Comparison of ENCODE assay signal across 14 cellular contexts in the genomic region with DNA sequence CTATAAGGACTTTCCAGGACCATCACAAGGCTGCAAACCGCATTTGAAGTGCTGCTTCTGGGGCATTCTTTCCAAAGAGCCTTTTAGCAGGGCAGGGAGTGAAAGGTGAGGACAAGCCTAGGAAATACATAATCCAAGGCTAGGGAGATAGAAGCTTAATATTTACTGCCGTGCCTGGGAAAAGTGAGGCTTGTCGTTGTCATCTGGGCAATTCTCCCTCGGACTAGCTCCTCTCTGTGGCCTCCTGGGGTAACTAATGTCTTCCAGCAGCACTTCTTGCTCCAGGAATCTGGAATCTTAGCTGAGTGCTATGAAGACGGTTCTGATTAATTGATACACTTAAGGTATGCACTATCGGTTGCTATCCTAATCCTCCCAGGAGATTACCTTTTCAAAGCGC.
DNase-seq lines count a peak whose midpoint lies in the region; FAIRE-seq and TF ChIP-seq lines count a peak whose summit lies in the region.
"Had no signal": no experiment of that assay in that cellular context is flagged by ENCODE, and none has a peak within 500 bp of the region (broad histone marks: within the 10 kb centered on the region; RNA-seq: fewer than 3 reads in every experiment).

No MANE protein-coding gene starts in this region.

- no peak overlapping the region for H4K8ac ChIP-seq in H1 (ENCODE audit: extremely low read depth, insufficient read depth, low read length)

- H2BK5ac ChIP-seq in H1 (ENCODE audit: low read depth, low read length) = no peak overlapping the region

- H3K79me1 ChIP-seq in H1 (ENCODE audit: low read depth, low read length) = no peaks in the 10 kb centered on the region; the same call in 1 of the 2 replicates

- CTCF ChIA-PET in AG04449 (lab: Yijun Ruan, JAX) = interaction anchor here (0.9 to 2.5 kb wide), 3 partner anchors 10 to 130 kb away, joined by 3 to 14 read pairs (median 3); no protein-coding TSS in a partner anchor
- CTCF ChIA-PET in HEK293 (lab: Yijun Ruan, JAX) = interaction anchor here (0.6 to 2.7 kb wide), 6 partner anchors 22 to 129 kb away, joined by 3 to 12 read pairs (median 4); no protein-coding TSS in a partner anchor
- CTCF ChIA-PET in H1 (lab: Charles Lee; ENCODE audit: partially characterized antibody) = interaction anchor here (0.6 to 2.8 kb wide), 9 partner anchors 11 to 217 kb away, joined by 3 to 20 read pairs (median 5); a partner anchor contains a TSS

- no peaks in the 10 kb centered on the region for H3K23me2 ChIP-seq in H1 (ENCODE audit: low read depth, low read length)

- no peak overlapping the region for H2BK12ac ChIP-seq in H1 (ENCODE audit: low read depth, low read length)

- H3K27me3 ChIP-seq in H1 (replicated peaks in 1 of 4; ENCODE audit: control insufficient read depth in 3 of 4, extremely low read depth in 1 of 4, insufficient read depth in 3 of 4, low read length in 3 of 4) = no peaks in the 10 kb centered on the region; a peak in 1 of 7 replicates
- no peaks in the 10 kb centered on the region for H3K27me3 ChIP-seq in Karpas-422 (ENCODE audit: low read length)
- H3K27me3 ChIP-seq: BLaER1 had no signal

- no peak overlapping the region for H3K27ac ChIP-seq in HEK293 (ENCODE audit: extremely low read depth, low read depth, low read length)
- H3K27ac ChIP-seq in H1 (ENCODE audit: low read depth, low read length) = no peak overlapping the region
- H3K27ac ChIP-seq in Karpas-422 (ENCODE audit: low read length) = no peak overlapping the region
- H3K27ac ChIP-seq: BLaER1 had no signal

- H2BK15ac ChIP-seq in H1 (ENCODE audit: low read length) = no peak overlapping the region

- no peak overlapping the region for H2BK20ac ChIP-seq in H1 (ENCODE audit: low read length)

- H3K4me2 ChIP-seq in H1 (ENCODE audit: insufficient read depth in 1 of 2, low read depth in 2 of 2, low read length in 2 of 2) (no peak overlapping the region), Karpas-422 (ENCODE audit: low read depth, low read length, poor library complexity, severe bottlenecking) (no peak overlapping the region)
- H3K4me2 ChIP-seq: BLaER1 had no signal

- no peak for TF ChIP-seq POLR2A in H1 (IDR thresholded peaks at IDR 0.05; ENCODE audit: control extremely low read depth in 1 of 2, low read depth in 2 of 2, low read length in 2 of 2)

- no peak for TF ChIP-seq EP300 in H1 (IDR thresholded peaks at IDR 0.05; ENCODE audit: borderline replicate concordance in 1 of 2, low read depth in 2 of 2, low read length in 2 of 2)

- 77% methylated on average over 7 of the region's 7 CpGs; no CpG with 5 or more reads in 1 of the 2 experiments for WGBS in H1 (ENCODE audit: extremely low coverage in 1 of 2, insufficient coverage in 1 of 2, insufficient read length in 1 of 2, insufficient replicate concordance in 2 of 2, low coverage in 1 of 2, low lambda C conversion rate in 2 of 2, missing lambda C conversion rate in 1 of 2), 2 experiments

- POLR2A ChIA-PET in AG04449 (lab: Yijun Ruan, JAX) (no interaction called here), HEK293 (lab: Yijun Ruan, JAX) (no interaction called here), H1 (lab: Charles Lee; ENCODE audit: partially characterized antibody) (interaction anchor here (1.1 kb wide), 1 partner anchor 153 kb away, joined by 3 read pairs; no protein-coding TSS in a partner anchor)

- H3K36me3 ChIP-seq in HEK293 (ENCODE audit: control insufficient read depth in 2 of 2, insufficient read depth in 1 of 2, low read length in 2 of 2) = no peaks in the 10 kb centered on the region
- H3K36me3 ChIP-seq in H1 (ENCODE audit: control insufficient read depth in 2 of 4, insufficient read depth in 4 of 4, low read length in 3 of 4) = no peaks in the 10 kb centered on the region
- H3K36me3 ChIP-seq in Karpas-422 (ENCODE audit: insufficient read depth, low read length) = no peaks in the 10 kb centered on the region
- H3K36me3 ChIP-seq: BLaER1 had no signal

- no peaks in the 10 kb centered on the region for H3K9me2 ChIP-seq in Karpas-422 (replicated peaks; ENCODE audit: insufficient read depth, low read length)

- H3K9me3 Mint-ChIP-seq in mesothelial cell of epicardium = no peaks in the 10 kb centered on the region
- H3K9me3 Mint-ChIP-seq: HFFc6 had no signal

- no peaks in the 10 kb centered on the region for H3K9me3 ChIP-seq in HEK293 (ENCODE audit: control insufficient read depth, insufficient read depth, low read depth, low read length)
- no peaks in the 10 kb centered on the region for H3K9me3 ChIP-seq in H1 (ENCODE audit: insufficient read depth in 2 of 2, low read depth in 1 of 2, low read length in 1 of 2)
- no peaks in the 10 kb centered on the region for H3K9me3 ChIP-seq in Karpas-422 (ENCODE audit: low read length)
- H3K9me3 ChIP-seq: BLaER1 had no signal

- H3K4me3 Mint-ChIP-seq in mesothelial cell of epicardium = peak overlapping the region; percentile 27
- H3K4me3 Mint-ChIP-seq: HFFc6 had no signal

- peaks cover 9% of the 10 kb centered on the region for H3K27me3 Mint-ChIP-seq in mesothelial cell of epicardium (ENCODE audit: low read depth)

- H3K4me1 ChIP-seq in HEK293 (ENCODE audit: control insufficient read depth, insufficient read depth, low read length) = peaks cover 32% of the 10 kb centered on the region
- peaks cover 4 to 28% (median 10%) of the 10 kb centered on the region in 4 experiments; a peak in 6 of 7 replicates for H3K4me1 ChIP-seq in H1 (replicated peaks in 1 of 4; ENCODE audit: control insufficient read depth in 3 of 4, insufficient read depth in 4 of 4, low read length in 3 of 4)
- H3K4me1 ChIP-seq in Karpas-422 (ENCODE audit: low read length) = peaks cover 12% of the 10 kb centered on the region
- H3K4me1 ChIP-seq: BLaER1 had no signal

- H3K18ac ChIP-seq in H1 (ENCODE audit: extremely low read depth, low read length) = no peak overlapping the region

- H3K27ac Mint-ChIP-seq in mesothelial cell of epicardium = peak overlapping the region; percentile 95
- H3K27ac Mint-ChIP-seq: HFFc6 had no signal

- H4K20me1 ChIP-seq in H1 (replicated peaks in 1 of 2; ENCODE audit: control insufficient read depth in 1 of 2, insufficient read depth in 2 of 2, low read length in 2 of 2) (no peaks in the 10 kb centered on the region), Karpas-422 (ENCODE audit: insufficient read depth, low read depth, low read length) (no peaks in the 10 kb centered on the region)
- H4K20me1 ChIP-seq: BLaER1 had no signal

- H4K91ac ChIP-seq in H1 (replicated peaks; ENCODE audit: insufficient read length, low read length) = no peak overlapping the region

- H2BK120ac ChIP-seq in H1 (replicated peaks; ENCODE audit: low read depth, low read length) = no peak overlapping the region

- H3K56ac ChIP-seq in H1 (replicated peaks; ENCODE audit: insufficient read length, low read depth, low read length) = no peak overlapping the region

- H3K14ac ChIP-seq in H1 (ENCODE audit: insufficient read length) = no peak overlapping the region

- H3K4me3 ChIP-seq in AG04449 (ENCODE audit: low read depth, low read length) (no peak overlapping the region), HEK293 (ENCODE audit: low read depth, low read length) (no peak overlapping the region), H1 (ENCODE audit: extremely low read depth in 1 of 4, insufficient read depth in 2 of 4, low read depth in 3 of 4, low read length in 4 of 4) (no peak overlapping the region), Karpas-422 (ENCODE audit: low read length) (no peak overlapping the region)
- H3K4me3 ChIP-seq: BLaER1, lung had no signal

- peaks cover 79% of the 10 kb centered on the region for H3K4me1 Mint-ChIP-seq in mesothelial cell of epicardium

- TF ChIP-seq RAD21 in H1 (IDR thresholded peaks at IDR 0.05 in 1 of 2, conservative IDR thresholded peaks at IDR 0.05 in 1 of 2; ENCODE audit: low read depth in 2 of 2, low read length in 2 of 2) = peak; percentile 8 to 38; a peak in 1 of 4 replicates

- H3K9ac ChIP-seq in H1 (replicated peaks in 1 of 4; ENCODE audit: extremely low read depth in 1 of 4, low read depth in 3 of 4, low read length in 3 of 4) (no peak overlapping the region), Karpas-422 (ENCODE audit: low read length) (no peak overlapping the region)
- H3K9ac ChIP-seq: BLaER1 had no signal

- DNase-seq in AG04449 (ENCODE audit: low read depth, low spot score) = no peak
- DNase-seq in H1 (ENCODE audit: low read depth in 1 of 2, low spot score in 2 of 2) = no peak
- no peak for DNase-seq in mesothelial cell of epicardium (ENCODE audit: low spot score in 2 of 2, unreplicated experiment in 2 of 2)
- DNase-seq in ureter (ENCODE audit: low spot score) = no peak
- no peak for DNase-seq in NAMALWA (ENCODE audit: low spot score)
- DNase-seq in NCI-H1436 treated with DMSO at 0.1 percent for 48 hours (lab: John Stamatoyannopoulos, UW) = no peak
- no peak for DNase-seq in Karpas-422
- DNase-seq: activated T-cell treated with anti-CD3 and anti-CD28 coated beads, Interleukin-2, amount 50 U/mL, for 1 hour; anterior cingulate cortex; HFFc6; NCI-H69 had no signal

- no peak overlapping the region for H4K5ac ChIP-seq in H1 (ENCODE audit: insufficient read length, low read depth, low read length)

- H3K79me2 ChIP-seq in H1 (ENCODE audit: control insufficient read depth in 1 of 2, insufficient read depth in 2 of 2, low read length in 2 of 2) (no peaks in the 10 kb centered on the region), Karpas-422 (ENCODE audit: low read length) (no peaks in the 10 kb centered on the region)

- no peaks in the 10 kb centered on the region for H3K36me3 Mint-ChIP-seq in mesothelial cell of epicardium

- H2AFZ ChIP-seq in H1 (ENCODE audit: low read length) (no peak overlapping the region), Karpas-422 (ENCODE audit: low read length) (no peak overlapping the region)

- H3K4ac ChIP-seq in H1 (replicated peaks; ENCODE audit: insufficient read length, low read depth, low read length) = no peak overlapping the region

- H2AK5ac ChIP-seq in H1 (ENCODE audit: low read depth, low read length) = no peak overlapping the region

- TF ChIP-seq CTCF in AG04449 (IDR thresholded peaks at IDR 0.05; ENCODE audit: insufficient read depth, low read length, missing control alignments) = peak; percentile 5
- peak; percentile 10; the same call in 1 of the 2 replicates for TF ChIP-seq CTCF in HEK293 (tag by site-specific recombination; IDR thresholded peaks at IDR 0.05)
- TF ChIP-seq CTCF in H1 (IDR thresholded peaks at IDR 0.05; ENCODE audit: control extremely low read depth in 1 of 3, insufficient read depth in 1 of 3, low read depth in 1 of 3, low read length in 3 of 3) = peak in 2 of 3 experiments; percentile 13 to 14; a peak in 1 of 4 replicates
- TF ChIP-seq CTCF in mesothelial cell of epicardium (IDR thresholded peaks at IDR 0.05; ENCODE audit: unreplicated experiment) = no peak

- no peak overlapping the region for H3K23ac ChIP-seq in H1 (ENCODE audit: insufficient read length)

- no peak for FAIRE-seq in H1 (lab: Jason Lieb, UNC)

TF ChIP-seq in HEK293, 187 proteins besides CTCF, POLR2A, EP300 and RAD21:
- TF ChIP-seq ZNF530 (tag by site-specific recombination; IDR thresholded peaks at IDR 0.05; ENCODE audit: low read depth) = peak; percentile 82; the same call in 1 of the 2 replicates
- no peak for TF ChIP-seq ZNF768 (tag by site-specific recombination; IDR thresholded peaks at IDR 0.05)

TF ChIP-seq in H1, 55 proteins besides CTCF, POLR2A, EP300 and RAD21 (continues in another document):
- TF ChIP-seq CHD2 (IDR thresholded peaks at IDR 0.05; ENCODE audit: low read length) (no peak), NANOG (IDR thresholded peaks at IDR 0.05; ENCODE audit: insufficient read depth, low read depth, low read length, poor library complexity, severe bottlenecking) (no peak), TCF12 (IDR thresholded peaks at IDR 0.05; ENCODE audit: low read depth, low read length) (no peak)
